In genomic region chr20:62575976-62576722, GRCh38 we compare ENCODE assay signal across 13 cellular contexts.
DNase-seq lines count a peak whose midpoint lies in the region; ATAC-seq and TF ChIP-seq lines count a peak whose summit lies in the region.
"Had no signal": no experiment of that assay in that cellular context is flagged by ENCODE, and none has a peak within 500 bp of the region (broad histone marks: within the 10 kb centered on the region; RNA-seq: fewer than 3 reads in every experiment).

No MANE protein-coding gene starts in this region.

- POLR2A ChIA-PET in activated CD4-positive, alpha-beta memory T cell treated with anti-CD3 and anti-CD28 coated beads for 36 hours (lab: Charles Lee), result no interaction called here

- DNase-seq in stimulated activated naive CD8-positive, alpha-beta T cell treated with anti-CD3 and anti-CD28 coated beads, Interleukin-15, Interleukin-2, amounts not matched to agents 100 U/mL and 50 U/mL, for 24 hours, result no peak
- no peak for DNase-seq in stimulated activated naive CD8-positive, alpha-beta T cell treated with anti-CD3 and anti-CD28 coated beads, Interleukin-15, amount 100 ng/mL, for 72 hours
- DNase-seq in myocyte (ENCODE audit: low read depth) (peak; percentile 44), putamen (ENCODE audit: low spot score) (peak; percentile 26), C1 segment of cervical spinal cord (lab: John Stamatoyannopoulos, UW) (no peak), HCEC 1CT (no peak)
- DNase-seq in activated CD4-positive, alpha-beta memory T cell treated with anti-CD3 and anti-CD28 coated beads for 36 hours, result no peak
- DNase-seq: AML-193; Calu3; CD8-positive, alpha-beta T cell; GOT3 had no signal

- peaks cover 77% of the 10 kb centered on the region for H3K27me3 Mint-ChIP-seq in stimulated activated naive CD8-positive, alpha-beta T cell treated with anti-CD3 and anti-CD28 coated beads, Interleukin-15, amount 100 ng/mL, for 72 hours
- peaks cover 8% of the 10 kb centered on the region for H3K27me3 Mint-ChIP-seq in brain
- H3K27me3 Mint-ChIP-seq in activated CD4-positive, alpha-beta memory T cell treated with anti-CD3 and anti-CD28 coated beads for 36 hours, result peaks cover 50% of the 10 kb centered on the region

- intact Hi-C loops in activated CD4-positive, alpha-beta memory T cell treated with anti-CD3 and anti-CD28 coated beads for 36 hours (cut with micrococcal nuclease), result no loop called here

- peaks cover 5% of the 10 kb centered on the region for H3K4me1 Mint-ChIP-seq in stimulated activated naive CD8-positive, alpha-beta T cell treated with anti-CD3 and anti-CD28 coated beads, Interleukin-15, amount 100 ng/mL, for 72 hours
- H3K4me1 Mint-ChIP-seq in brain, result peaks cover 61% of the 10 kb centered on the region
- no peaks in the 10 kb centered on the region for H3K4me1 Mint-ChIP-seq in activated CD4-positive, alpha-beta memory T cell treated with anti-CD3 and anti-CD28 coated beads for 36 hours (ENCODE audit: low read depth)

- H3K9me3 Mint-ChIP-seq in stimulated activated naive CD8-positive, alpha-beta T cell treated with anti-CD3 and anti-CD28 coated beads, Interleukin-15, amount 100 ng/mL, for 72 hours, result no peaks in the 10 kb centered on the region
- peaks cover 0 to 15% (median 2%) of the 10 kb centered on the region in 5 experiments for H3K9me3 Mint-ChIP-seq in brain
- no peaks in the 10 kb centered on the region for H3K9me3 Mint-ChIP-seq in activated CD4-positive, alpha-beta memory T cell treated with anti-CD3 and anti-CD28 coated beads for 36 hours
- H3K9me3 Mint-ChIP-seq: CD8-positive, alpha-beta T cell had no signal

- H3K4me3 Mint-ChIP-seq in stimulated activated naive CD8-positive, alpha-beta T cell treated with anti-CD3 and anti-CD28 coated beads, Interleukin-15, amount 100 ng/mL, for 72 hours, result no peak overlapping the region
- peak overlapping the region in 1 of 5 experiments; percentile 23 for H3K4me3 Mint-ChIP-seq in brain
- no peak overlapping the region for H3K4me3 Mint-ChIP-seq in activated CD4-positive, alpha-beta memory T cell treated with anti-CD3 and anti-CD28 coated beads for 36 hours
- H3K4me3 Mint-ChIP-seq: CD8-positive, alpha-beta T cell; H9 had no signal

- no peak for TF ChIP-seq CTCF in brain (conservative IDR thresholded peaks at IDR 0.05)

- no peaks in the 10 kb centered on the region for H3K36me3 Mint-ChIP-seq in brain
- H3K36me3 Mint-ChIP-seq in activated CD4-positive, alpha-beta memory T cell treated with anti-CD3 and anti-CD28 coated beads for 36 hours, result no peaks in the 10 kb centered on the region
- H3K36me3 Mint-ChIP-seq: CD8-positive, alpha-beta T cell had no signal

- peak; percentile 20 for ATAC-seq in stimulated activated naive CD8-positive, alpha-beta T cell treated with anti-CD3 and anti-CD28 coated beads, Interleukin-15, Interleukin-2, amounts not matched to agents 100 U/mL and 50 U/mL, for 24 hours
- no peak for ATAC-seq in stimulated activated naive CD8-positive, alpha-beta T cell treated with anti-CD3 and anti-CD28 coated beads, Interleukin-15, amount 100 ng/mL, for 72 hours
- ATAC-seq: CD8-positive, alpha-beta T cell had no signal

- CTCF ChIA-PET in activated CD4-positive, alpha-beta memory T cell treated with anti-CD3 and anti-CD28 coated beads for 36 hours (lab: Charles Lee), result interaction anchor here (1.3 to 2.2 kb wide), 2 partner anchors 35 to 41 kb away, joined by 3 to 6 read pairs; no protein-coding TSS in a partner anchor

- H3K27ac Mint-ChIP-seq in stimulated activated naive CD8-positive, alpha-beta T cell treated with anti-CD3 and anti-CD28 coated beads, Interleukin-15, amount 100 ng/mL, for 72 hours, result no peak overlapping the region
- H3K27ac Mint-ChIP-seq in brain, result peak overlapping the region in 3 of 5 experiments; percentile 30 to 97 (median 88)
- no peak overlapping the region for H3K27ac Mint-ChIP-seq in activated CD4-positive, alpha-beta memory T cell treated with anti-CD3 and anti-CD28 coated beads for 36 hours
- H3K27ac Mint-ChIP-seq: CD8-positive, alpha-beta T cell had no signal

Comparison
In these comparisons a context has a peak if more than half of its experiments do, and no peak if none do; other contexts are left out.
1. DNase-seq: peak in myocyte (single experiment) and putamen (single experiment); none in stimulated activated naive CD8-positive, alpha-beta T cell treated with anti-CD3 and anti-CD28 coated beads, Interleukin-15, Interleukin-2, amounts not matched to agents 100 U/mL and 50 U/mL, for 24 hours (single experiment), stimulated activated naive CD8-positive, alpha-beta T cell treated with anti-CD3 and anti-CD28 coated beads, Interleukin-15, amount 100 ng/mL, for 72 hours (0 of 2), C1 segment of cervical spinal cord (0 of 14), HCEC 1CT (single experiment) and activated CD4-positive, alpha-beta memory T cell treated with anti-CD3 and anti-CD28 coated beads for 36 hours (single experiment).
2. H3K27ac Mint-ChIP-seq: peak in brain (3 of 5); none in stimulated activated naive CD8-positive, alpha-beta T cell treated with anti-CD3 and anti-CD28 coated beads, Interleukin-15, amount 100 ng/mL, for 72 hours (0 of 2) and activated CD4-positive, alpha-beta memory T cell treated with anti-CD3 and anti-CD28 coated beads for 36 hours (single experiment).